In genomic region chr7:48084727-48085432, GRCh38 we compare ENCODE assay signal across 8 cellular contexts. TPM values are rescaled to one million over a fixed set of nuclear protein-coding genes. Genes with fewer than 3 reads are reported as not detected.
DNase-seq lines count a peak whose midpoint lies in the region; ATAC-seq and TF ChIP-seq lines count a peak whose summit lies in the region.

No MANE protein-coding gene starts in this region.

- H3K27me3 Mint-ChIP-seq in activated T-cell treated with anti-CD3 and anti-CD28 coated beads, Interleukin-2, amount 50 U/mL, for 4 hours (ENCODE audit: low read depth), result no peaks in the 10 kb centered on the region

- H3K36me3 Mint-ChIP-seq in activated T-cell treated with anti-CD3 and anti-CD28 coated beads, Interleukin-2, amount 50 U/mL, for 4 hours (ENCODE audit: insufficient read depth), result no peaks in the 10 kb centered on the region

- H3K36me3 ChIP-seq in OCI-LY3 (replicated peaks; ENCODE audit: low read depth, low read length) (no peaks in the 10 kb centered on the region), gastroesophageal sphincter (no peaks in the 10 kb centered on the region)

- H3K9me3 Mint-ChIP-seq in activated T-cell treated with anti-CD3 and anti-CD28 coated beads, Interleukin-2, amount 50 U/mL, for 4 hours, result no peaks in the 10 kb centered on the region

- H3K27me3 ChIP-seq in OCI-LY3 (ENCODE audit: low read depth, low read length) (peaks cover 35% of the 10 kb centered on the region), gastroesophageal sphincter (no peaks in the 10 kb centered on the region)

- H3K79me2 ChIP-seq in OCI-LY3 (ENCODE audit: low read length), result no peaks in the 10 kb centered on the region

- peaks cover 41% of the 10 kb centered on the region for H3K4me1 ChIP-seq in OCI-LY3 (ENCODE audit: low read length)
- peaks cover 0 to 23% (median 0%) of the 10 kb centered on the region in 3 donors for H3K4me1 ChIP-seq in gastroesophageal sphincter

- H3K4me3 Mint-ChIP-seq in activated T-cell treated with anti-CD3 and anti-CD28 coated beads, Interleukin-2, amount 50 U/mL, for 4 hours, result peak overlapping the region; percentile 36

- peak overlapping the region; percentile 66 for H3K4me2 ChIP-seq in OCI-LY3 (ENCODE audit: low read length)

- H3K9me3 ChIP-seq in OCI-LY3 (ENCODE audit: insufficient read depth, low read length), result no peaks in the 10 kb centered on the region
- H3K9me3 ChIP-seq in gastroesophageal sphincter, result no peaks in the 10 kb centered on the region

- H3K4me3 ChIP-seq in OCI-LY3 (ENCODE audit: low read length) (peak overlapping the region; percentile 49), gastroesophageal sphincter (no peak overlapping the region)

- peak; percentile 60 for DNase-seq in activated T-cell treated with anti-CD3 and anti-CD28 coated beads, Interleukin-2, amount 50 U/mL, for 4 hours
- DNase-seq in stimulated activated CD4-positive, alpha-beta T cell treated with anti-CD3 and anti-CD28 coated beads, Interleukin-12 subunit alpha, Interleukin-12 subunit beta, amount 100 ng/mL, for 24 hours (ENCODE audit: low read depth in 2 of 2), result peak; percentile 55 to 64
- no peak for DNase-seq in hippocampal formation (lab: John Stamatoyannopoulos, UW)
- DNase-seq in NCI-H1417 (lab: John Stamatoyannopoulos, UW), result no peak

- H3K27ac ChIP-seq in OCI-LY3 (ENCODE audit: low read length) (peak overlapping the region; percentile 72), gastroesophageal sphincter (peak overlapping the region in 2 of 4 donors; percentile 21 to 26)

- ATAC-seq in GM18520 (IDR thresholded peaks at IDR 0.05; ENCODE audit: unreplicated experiment) (peak; percentile 50), HG02938 (IDR thresholded peaks at IDR 0.05; ENCODE audit: unreplicated experiment) (peak; percentile 61), gastroesophageal sphincter (peak; percentile 49)
- ATAC-seq in activated T-cell treated with anti-CD3 and anti-CD28 coated beads, Interleukin-2, amount 50 U/mL, for 4 hours, result peak; percentile 72 to 73

- no peak for TF ChIP-seq EP300 in gastroesophageal sphincter (IDR thresholded peaks at IDR 0.05)

- H2AFZ ChIP-seq in OCI-LY3 (ENCODE audit: low read depth, low read length), result peak overlapping the region; percentile 25; the same call in 1 of the 2 replicates

- peaks cover 60% of the 10 kb centered on the region for H3K4me1 Mint-ChIP-seq in activated T-cell treated with anti-CD3 and anti-CD28 coated beads, Interleukin-2, amount 50 U/mL, for 4 hours (ENCODE audit: low read depth)

- H4K20me1 ChIP-seq in OCI-LY3 (ENCODE audit: insufficient read depth, low read length), result no peaks in the 10 kb centered on the region

- peak overlapping the region; percentile 37; the same call in 1 of the 2 replicates for H3K9ac ChIP-seq in OCI-LY3 (ENCODE audit: low read length)

- no peak for TF ChIP-seq POLR2A in gastroesophageal sphincter (IDR thresholded peaks at IDR 0.05)

- 40 to 62% methylated on average over 4 to 9 of the region's 9 CpGs for WGBS in gastroesophageal sphincter (ENCODE audit: low coverage in 1 of 2), 2 donors

- TF ChIP-seq CTCF in OCI-LY3 (IDR thresholded peaks at IDR 0.05; ENCODE audit: low read depth, low read length) (no peak), gastroesophageal sphincter (IDR thresholded peaks at IDR 0.05) (no peak)

RNA-seq across cellular contexts. Expression of gene UPP1, which starts 4.2 kb away (rescaled TPM):
- 10 to 100 TPM; 25.5 to 45.8 (median 45.1) TPM for total RNA-seq in activated T-cell treated with anti-CD3 and anti-CD28 coated beads, Interleukin-2, amount 50 U/mL, for 4 hours
- 10 to 100 TPM in 3 of 4 donors, 1 to 10 TPM in 1; 6.1 to 27.6 (median 12.0) TPM for total RNA-seq in gastroesophageal sphincter

RNA-seq across cellular contexts. Expression of gene C7orf57, which starts 49.5 kb away (rescaled TPM):
- under 1 TPM; 0.15 to 0.45 (median 0.16) TPM for total RNA-seq in activated T-cell treated with anti-CD3 and anti-CD28 coated beads, Interleukin-2, amount 50 U/mL, for 4 hours
- total RNA-seq in gastroesophageal sphincter, result not detected

RNA-seq across cellular contexts. Expression of gene SUN3, which starts 56.0 kb away (rescaled TPM):
- not detected for total RNA-seq in activated T-cell treated with anti-CD3 and anti-CD28 coated beads, Interleukin-2, amount 50 U/mL, for 4 hours
- total RNA-seq in gastroesophageal sphincter, result not detected

Comparison
In these comparisons a context has a peak if more than half of its experiments do, and no peak if none do; other contexts are left out.
1. DNase-seq: peak in activated T-cell treated with anti-CD3 and anti-CD28 coated beads, Interleukin-2, amount 50 U/mL, for 4 hours (single experiment) and stimulated activated CD4-positive, alpha-beta T cell treated with anti-CD3 and anti-CD28 coated beads, Interleukin-12 subunit alpha, Interleukin-12 subunit beta, amount 100 ng/mL, for 24 hours (2 of 2); none in hippocampal formation (0 of 2) and NCI-H1417 (0 of 3).
2. Peak in every context shown above with its lines, with median percentiles within 50 percentile points of each other: ATAC-seq.